6 cellular contexts compared by ENCODE assay signal in genomic region chr4:93302310-93302709, GRCh38.
"Had no signal": no experiment of that assay in that cellular context is flagged by ENCODE, and none has a peak within 500 bp of the region (broad histone marks: within the 10 kb centered on the region; RNA-seq: fewer than 3 reads in every experiment).

No MANE protein-coding gene starts in this region.

- DNase-seq: GDM1, GF-D8 had no signal

- FAIRE-seq: G401.6, GM12891, GM18507, GM19239 had no signal
